ENCODE assay signal across 8 cellular contexts in the genomic region with DNA sequence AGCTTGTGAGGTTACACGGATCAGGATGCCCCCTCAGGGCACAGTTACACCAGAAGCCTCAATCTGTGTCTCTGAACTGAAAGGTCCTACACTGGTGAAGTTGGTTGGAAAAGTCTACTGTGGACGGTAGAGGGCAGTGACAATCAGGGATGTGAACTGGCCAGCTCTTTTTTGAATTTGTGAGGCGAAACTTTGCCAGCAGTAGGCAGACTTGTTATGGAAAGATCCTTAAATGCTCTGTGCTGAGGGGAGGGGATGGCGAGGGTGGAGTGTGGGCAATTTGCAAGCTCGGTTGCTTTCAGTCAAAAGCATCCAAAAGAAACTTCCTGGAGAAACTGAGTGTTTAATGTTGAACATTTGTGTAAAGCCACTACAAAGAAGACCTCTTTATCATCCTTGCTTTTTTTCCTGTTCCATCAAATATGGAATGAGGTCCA.
DNase-seq lines count a peak whose midpoint lies in the region; ATAC-seq, FAIRE-seq and TF ChIP-seq lines count a peak whose summit lies in the region.

No MANE protein-coding gene starts in this region.

- no peaks in the 10 kb centered on the region for H3K36me3 ChIP-seq in DND-41 (ENCODE audit: insufficient read depth, low read length)
- H3K36me3 ChIP-seq in colonic mucosa: no peaks in the 10 kb centered on the region
- H3K36me3 ChIP-seq in testis (ENCODE audit: low read depth, missing control alignments): no peaks in the 10 kb centered on the region

- no peak for ATAC-seq in DND-41 (ENCODE audit: insufficient read depth, low read depth)
- ATAC-seq in HG02610 (IDR thresholded peaks at IDR 0.05; ENCODE audit: unreplicated experiment): no peak

- H3K27me3 ChIP-seq in DND-41 (ENCODE audit: insufficient read depth, low read length, poor library complexity) (no peaks in the 10 kb centered on the region), colonic mucosa (no peaks in the 10 kb centered on the region), testis (no peaks in the 10 kb centered on the region)

- DNase-seq in DND-41 (no peak), HT-29 (ENCODE audit: low spot score) (peak; percentile 89), RCC 7860 (ENCODE audit: low spot score) (peak; percentile 59), colonic mucosa (peak; percentile 71), kidney tubule cell (ENCODE audit: low spot score) (peak; percentile 67), testis (peak; percentile 83), cortex of kidney (lab: John Stamatoyannopoulos, UW) (no peak)

- no peaks in the 10 kb centered on the region for H4K20me1 ChIP-seq in DND-41 (ENCODE audit: insufficient read depth, low read length)

- no peaks in the 10 kb centered on the region for H3K4me1 ChIP-seq in DND-41 (ENCODE audit: insufficient read depth, low read length)
- no peaks in the 10 kb centered on the region for H3K4me1 ChIP-seq in colonic mucosa
- H3K4me1 ChIP-seq in testis: peaks cover 11% of the 10 kb centered on the region

- H3K4me2 ChIP-seq in DND-41 (ENCODE audit: insufficient read depth, low read length): no peak overlapping the region

- intact Hi-C loops in colonic mucosa (cut with DNase I): loop anchor here (2.0 to 5.0 kb wide), 3 partner anchors 110 to 407 kb away; a partner anchor contains a TSS
- intact Hi-C loops in testis (cut with DNase I; ENCODE audit: low total_unique reads): no loop called here

- 23 to 40% methylated on average over 5 of the region's 5 CpGs for WGBS in testis, 2 donors

- TF ChIP-seq CTCF in DND-41 (IDR thresholded peaks at IDR 0.05; ENCODE audit: borderline replicate concordance, extremely low read depth, low read length, poor library complexity, severe bottlenecking) (peak; percentile 10), colonic mucosa (IDR thresholded peaks at IDR 0.05) (peak; percentile 56), testis (IDR thresholded peaks at IDR 0.05) (peak; percentile 47 to 67 (median 59))

- H3K9ac ChIP-seq in DND-41 (ENCODE audit: low read depth, low read length): no peak overlapping the region
- H3K9ac ChIP-seq in colonic mucosa (ENCODE audit: low read depth in 2 of 2, low read length in 2 of 2): no peak overlapping the region

- H3K9me3 ChIP-seq in DND-41 (ENCODE audit: insufficient read depth, low read length, severe bottlenecking): no peaks in the 10 kb centered on the region
- no peaks in the 10 kb centered on the region for H3K9me3 ChIP-seq in colonic mucosa
- H3K9me3 ChIP-seq in testis: no peaks in the 10 kb centered on the region

- no peak overlapping the region for H3K4me3 ChIP-seq in DND-41 (ENCODE audit: low read depth in 1 of 2, low read length in 2 of 2)
- no peak overlapping the region for H3K4me3 ChIP-seq in colonic mucosa
- H3K4me3 ChIP-seq in testis: no peak overlapping the region

- no peak overlapping the region for H3K27ac ChIP-seq in DND-41 (ENCODE audit: low read length)
- H3K27ac ChIP-seq in colonic mucosa: no peak overlapping the region
- H3K27ac ChIP-seq in testis: no peak overlapping the region

- no peak overlapping the region for H2AFZ ChIP-seq in DND-41 (ENCODE audit: low read depth, low read length)

- no peak for TF ChIP-seq POLR2A in testis (IDR thresholded peaks at IDR 0.05)

- peak; percentile 57 for FAIRE-seq in RCC 7860 (lab: Jason Lieb, UNC)

- no peaks in the 10 kb centered on the region for H3K79me2 ChIP-seq in DND-41 (ENCODE audit: insufficient read depth, low read length)

Comparison
In these comparisons a context has a peak if more than half of its experiments do, and no peak if none do; other contexts are left out.
1. DNase-seq: peak in HT-29 (single experiment), RCC 7860 (single experiment), colonic mucosa (single experiment), kidney tubule cell (single experiment) and testis (single experiment); none in DND-41 (single experiment) and cortex of kidney (single experiment).
2. Peak in every context shown above with its lines, with median percentiles within 50 percentile points of each other: CTCF ChIP-seq.